In genomic region chr4:76305971-76306881, GRCh38 we compare ENCODE assay signal across 8 cellular contexts. TPM values are rescaled to one million over a fixed set of nuclear protein-coding genes. Genes with fewer than 3 reads are reported as not detected.
DNase-seq lines count a peak whose midpoint lies in the region; ATAC-seq and TF ChIP-seq lines count a peak whose summit lies in the region.

Gene STBD1, plus strand, starts transcription at chr4:76306733. Its CDS starts 37 bp downstream, at chr4:76306770.

- DNase-seq in AG09309 (ENCODE audit: low read depth) (peak; percentile 24), NCI-H526 (lab: John Stamatoyannopoulos, UW) (peak; percentile 39 to 73), fibroblast of gingiva (ENCODE audit: low read depth) (peak; percentile 67), testis (peak; percentile 73), NCI-H187 (lab: John Stamatoyannopoulos, UW) (no peak)
- DNase-seq in activated CD8-positive, alpha-beta memory T cell treated with anti-CD3 and anti-CD28 coated beads, Interleukin-2, amount 50 U/mL, for 48 hours = peak; percentile 63

- TF ChIP-seq CTCF in AG09309 (IDR thresholded peaks at IDR 0.05; ENCODE audit: control insufficient read depth, insufficient read depth, low read depth, low read length, missing control alignments) (peak; percentile 1), testis (IDR thresholded peaks at IDR 0.05) (no peak)

- H3K9me3 ChIP-seq in mucosa of rectum (ENCODE audit: control insufficient read depth in 2 of 2, low read length in 2 of 2) (no peaks in the 10 kb centered on the region), testis (no peaks in the 10 kb centered on the region)

- H3K4me3 ChIP-seq in AG09309 (ENCODE audit: control insufficient read depth, low read depth, low read length) = peak within 1 kb of the TSS; percentile 81
- H3K4me3 ChIP-seq in mucosa of rectum (ENCODE audit: low read length in 2 of 2) = peak within 1 kb of the TSS; percentile 83 to 91
- H3K4me3 ChIP-seq in testis = peak within 1 kb of the TSS; percentile 68 to 73

- peak; percentile 40 for ATAC-seq in GM18909 (IDR thresholded peaks at IDR 0.05; ENCODE audit: poor library complexity, unreplicated experiment)

- peak within 1 kb of the TSS; percentile 75 to 94 for H3K9ac ChIP-seq in mucosa of rectum (ENCODE audit: low read depth in 1 of 2, low read length in 2 of 2)

- peaks cover 5 to 9% of the 10 kb centered on the region in 2 donors for H3K36me3 ChIP-seq in mucosa of rectum (ENCODE audit: control insufficient read depth in 2 of 2, insufficient read depth in 2 of 2, low read length in 2 of 2)
- no peaks in the 10 kb centered on the region for H3K36me3 ChIP-seq in testis (ENCODE audit: low read depth, missing control alignments)

- peaks cover 30 to 33% of the 10 kb centered on the region in 2 donors for H3K4me1 ChIP-seq in mucosa of rectum (ENCODE audit: control insufficient read depth in 2 of 2, insufficient read depth in 2 of 2, low read length in 2 of 2)
- peaks cover 8% of the 10 kb centered on the region for H3K4me1 ChIP-seq in testis

- H3K27me3 ChIP-seq in mucosa of rectum (ENCODE audit: control insufficient read depth in 2 of 2, insufficient read depth in 2 of 2, low read length in 2 of 2) (no peaks in the 10 kb centered on the region), testis (no peaks in the 10 kb centered on the region)

- TF ChIP-seq POLR2A in testis (IDR thresholded peaks at IDR 0.05) = no peak

- peak within 1 kb of the TSS; percentile 90 to 92 for H3K27ac ChIP-seq in mucosa of rectum (ENCODE audit: low read depth in 2 of 2, low read length in 2 of 2)
- peak within 1 kb of the TSS; percentile 57 to 76 for H3K27ac ChIP-seq in testis

- intact Hi-C loops in testis (cut with DNase I; ENCODE audit: low total_unique reads) = no loop called here

- 0 to 1% methylated on average over 38 to 75 of the region's 85 CpGs for WGBS in testis, 2 donors

RNA-seq across cellular contexts. Expression of gene STBD1, which starts in this region (rescaled TPM):
- 1 to 10 TPM; 2.5 to 4.6 TPM for total RNA-seq in testis
- 5.3 TPM for polyA plus RNA-seq in testis (ENCODE audit: insufficient read depth, low read depth, low replicate concordance)

Comparison
In these comparisons a context has a peak if more than half of its experiments do, and no peak if none do; other contexts are left out.
1. DNase-seq: peak in AG09309 (single experiment), NCI-H526 (2 of 2), activated CD8-positive, alpha-beta memory T cell treated with anti-CD3 and anti-CD28 coated beads, Interleukin-2, amount 50 U/mL, for 48 hours (single experiment), fibroblast of gingiva (single experiment) and testis (single experiment); none in NCI-H187 (0 of 2).
2. Peak in every context shown above with its lines, with median percentiles within 50 percentile points of each other: H3K4me3 ChIP-seq.